ENCODE assay signal across 11 cellular contexts in genomic region chr17:48587276-48588073, GRCh38. TPM values are rescaled to one million over a fixed set of nuclear protein-coding genes. Genes with fewer than 3 reads are reported as not detected.
DNase-seq lines count a peak whose midpoint lies in the region; ATAC-seq and TF ChIP-seq lines count a peak whose summit lies in the region.
"Had no signal": no experiment of that assay in that cellular context is flagged by ENCODE, and none has a peak within 500 bp of the region (broad histone marks: within the 10 kb centered on the region; RNA-seq: fewer than 3 reads in every experiment).

No MANE protein-coding gene starts in this region.

- TF ChIP-seq POLR2A in adrenal gland (IDR thresholded peaks at IDR 0.05) (no peak), lower leg skin (IDR thresholded peaks at IDR 0.05) (no peak)

- H3K27me3 ChIP-seq in CD4-positive, CD25-positive, alpha-beta regulatory T cell (ENCODE audit: control insufficient read depth, insufficient read depth, low read length): peaks cover 54% of the 10 kb centered on the region
- no peaks in the 10 kb centered on the region for H3K27me3 ChIP-seq in adipocyte (replicated peaks; ENCODE audit: control insufficient read depth, insufficient read depth, low read length)
- H3K27me3 ChIP-seq in adrenal gland: no peaks in the 10 kb centered on the region

- H3K9me3 Mint-ChIP-seq in CD4-positive, CD25-positive, alpha-beta regulatory T cell: no peaks in the 10 kb centered on the region
- H3K9me3 Mint-ChIP-seq in naive B cell: no peaks in the 10 kb centered on the region
- H3K9me3 Mint-ChIP-seq in stimulated activated naive CD8-positive, alpha-beta T cell treated with anti-CD3 and anti-CD28 coated beads, Interleukin-15, amount 100 ng/mL, for 72 hours: no peaks in the 10 kb centered on the region

- ATAC-seq in CD4-positive, CD25-positive, alpha-beta regulatory T cell (ENCODE audit: low read depth in 2 of 2): no peak
- ATAC-seq in naive B cell (ENCODE audit: low read depth in 2 of 2): no peak
- ATAC-seq in stimulated activated naive CD8-positive, alpha-beta T cell treated with anti-CD3 and anti-CD28 coated beads, Interleukin-15, amount 100 ng/mL, for 72 hours: no peak

- intact Hi-C loops in adrenal gland (cut with DNase I) (no loop called here), lower leg skin (cut with DNase I; ENCODE audit: low total_unique reads) (no loop called here)

- DNase-seq in CD4-positive, CD25-positive, alpha-beta regulatory T cell: no peak
- DNase-seq in LHCN-M2 (ENCODE audit: low read depth) (peak; percentile 68), adipocyte (ENCODE audit: low read depth) (no peak), naive B cell (no peak), adrenal gland (no peak), dedifferentiated amniotic fluid mesenchymal stem cell (ENCODE audit: extremely low spot score) (no peak), lower leg skin (ENCODE audit: low spot score in 2 of 2) (no peak)
- no peak for DNase-seq in stimulated activated naive CD8-positive, alpha-beta T cell treated with anti-CD3 and anti-CD28 coated beads, Interleukin-15, amount 100 ng/mL, for 72 hours
- DNase-seq: activated naive CD4-positive, alpha-beta T cell treated with Interleukin-2 at 50 U/mL for 16 hours; mammary epithelial cell had no signal

- no peak overlapping the region for H3K27ac Mint-ChIP-seq in CD4-positive, CD25-positive, alpha-beta regulatory T cell
- H3K27ac Mint-ChIP-seq in naive B cell: peak overlapping the region in 5 of 6 donors; percentile 11 to 79 (median 30)
- H3K27ac Mint-ChIP-seq in stimulated activated naive CD8-positive, alpha-beta T cell treated with anti-CD3 and anti-CD28 coated beads, Interleukin-15, amount 100 ng/mL, for 72 hours: no peak overlapping the region

- TF ChIP-seq CTCF in adrenal gland (IDR thresholded peaks at IDR 0.05) (no peak), lower leg skin (IDR thresholded peaks at IDR 0.05) (no peak)

- no peak overlapping the region for H3K27ac ChIP-seq in CD4-positive, CD25-positive, alpha-beta regulatory T cell (ENCODE audit: insufficient read depth, low read length, poor library complexity, severe bottlenecking)
- peak overlapping the region in 2 of 5 donors; percentile 65 to 89 for H3K27ac ChIP-seq in adrenal gland
- H3K27ac ChIP-seq: epithelial cell of prostate had no signal

- H3K27me3 Mint-ChIP-seq in CD4-positive, CD25-positive, alpha-beta regulatory T cell: peaks cover 100% of the 10 kb centered on the region
- H3K27me3 Mint-ChIP-seq in naive B cell: peaks cover 79 to 100% (median 99%) of the 10 kb centered on the region in 3 donors
- H3K27me3 Mint-ChIP-seq in stimulated activated naive CD8-positive, alpha-beta T cell treated with anti-CD3 and anti-CD28 coated beads, Interleukin-15, amount 100 ng/mL, for 72 hours: peaks cover 100% of the 10 kb centered on the region

- peak overlapping the region; percentile 11 to 91 (median 46) for H3K4me3 Mint-ChIP-seq in CD4-positive, CD25-positive, alpha-beta regulatory T cell
- peak overlapping the region in 4 of 8 donors; percentile 23 to 70 (median 60) for H3K4me3 Mint-ChIP-seq in naive B cell
- H3K4me3 Mint-ChIP-seq in stimulated activated naive CD8-positive, alpha-beta T cell treated with anti-CD3 and anti-CD28 coated beads, Interleukin-15, amount 100 ng/mL, for 72 hours: no peak overlapping the region

- no peaks in the 10 kb centered on the region for H3K9me3 ChIP-seq in CD4-positive, CD25-positive, alpha-beta regulatory T cell (ENCODE audit: control insufficient read depth in 2 of 2, low read length in 2 of 2)
- no peaks in the 10 kb centered on the region for H3K9me3 ChIP-seq in adipocyte (ENCODE audit: control insufficient read depth, low read length)
- H3K9me3 ChIP-seq in adrenal gland (replicated peaks in 1 of 3): no peaks in the 10 kb centered on the region

- H3K4me1 Mint-ChIP-seq in CD4-positive, CD25-positive, alpha-beta regulatory T cell: peaks cover 7 to 42% (median 24%) of the 10 kb centered on the region in 4 donors
- H3K4me1 Mint-ChIP-seq in naive B cell: peaks cover 42 to 55% (median 47%) of the 10 kb centered on the region in 3 donors
- peaks cover 54% of the 10 kb centered on the region for H3K4me1 Mint-ChIP-seq in stimulated activated naive CD8-positive, alpha-beta T cell treated with anti-CD3 and anti-CD28 coated beads, Interleukin-15, amount 100 ng/mL, for 72 hours

- H3K4me3 ChIP-seq in CD4-positive, CD25-positive, alpha-beta regulatory T cell (ENCODE audit: low read depth, low read length): no peak overlapping the region
- H3K4me3 ChIP-seq in adipocyte (ENCODE audit: low read length) (no peak overlapping the region), adrenal gland (no peak overlapping the region), lower leg skin (ENCODE audit: low read depth, poor library complexity, severe bottlenecking) (no peak overlapping the region)

- WGBS in adrenal gland, 4 donors: 59 to 71% (median 63%) methylated on average over 5 of the region's 5 CpGs
- 73 to 76% methylated on average over 5 of the region's 5 CpGs for WGBS in lower leg skin, 2 donors

- no peaks in the 10 kb centered on the region for H3K36me3 Mint-ChIP-seq in CD4-positive, CD25-positive, alpha-beta regulatory T cell
- H3K36me3 Mint-ChIP-seq in naive B cell: no peaks in the 10 kb centered on the region

- peaks cover 24% of the 10 kb centered on the region for H3K4me1 ChIP-seq in CD4-positive, CD25-positive, alpha-beta regulatory T cell (ENCODE audit: control insufficient read depth, insufficient read depth, low read length, poor library complexity, severe bottlenecking)
- H3K4me1 ChIP-seq in adipocyte (ENCODE audit: control insufficient read depth, insufficient read depth, low read length) (peaks cover 40% of the 10 kb centered on the region), adrenal gland (replicated peaks in 1 of 2) (peaks cover 0 to 42% of the 10 kb centered on the region in 2 donors)

- H3K36me3 ChIP-seq in CD4-positive, CD25-positive, alpha-beta regulatory T cell (ENCODE audit: control insufficient read depth, insufficient read depth, low read length): no peaks in the 10 kb centered on the region
- H3K36me3 ChIP-seq in adipocyte (ENCODE audit: control insufficient read depth, insufficient read depth, low read length, severe bottlenecking) (peaks cover 4% of the 10 kb centered on the region), adrenal gland (replicated peaks in 1 of 2) (no peaks in the 10 kb centered on the region)

- H3K9ac ChIP-seq in adipocyte (ENCODE audit: low read length): peak overlapping the region; percentile 97

RNA-seq across cellular contexts. Expression of gene HOXB3, which starts 2.6 kb away (rescaled TPM):
- 8.1 TPM for total RNA-seq in CD4-positive, CD25-positive, alpha-beta regulatory T cell
- polyA plus RNA-seq in CD4-positive, CD25-positive, alpha-beta regulatory T cell: under 1 TPM in 2 of 4 donors, not detected in 2; 0.05 to 0.16 TPM
- total RNA-seq in LHCN-M2 (2014; rRNA removed) (9.0 and 12.1 TPM in 2 replicates), adrenal gland (10 to 100 TPM in 4 of 8 donors, 1 to 10 TPM in 4; 2.3 to 18.8 (median 8.8) TPM), lower leg skin (10 to 100 TPM in 1 of 4 donors, 1 to 10 TPM in 2, under 1 TPM in 1; 0.97 to 14.1 (median 3.9) TPM)
- 6.4 TPM for polyA plus RNA-seq in LHCN-M2 (2012)
- polyA plus RNA-seq in naive B cell (ENCODE audit: low read depth in 6 of 6) (under 1 TPM in 1 of 6 donors, not detected in 5; 0.05 TPM), adrenal gland (10 to 100 TPM in 2 of 3 donors, 1 to 10 TPM in 1; 3.3 to 28.8 (median 11.4) TPM)

RNA-seq across cellular contexts. Expression of gene HOXB5, which starts 6.1 kb away (rescaled TPM):
- not detected for total RNA-seq in CD4-positive, CD25-positive, alpha-beta regulatory T cell
- polyA plus RNA-seq in CD4-positive, CD25-positive, alpha-beta regulatory T cell: not detected
- total RNA-seq in LHCN-M2 (2014; rRNA removed) (0.90 and 1.8 TPM in 2 replicates), adrenal gland (1 to 10 TPM in 6 of 8 donors, under 1 TPM in 2; 0.12 to 4.8 (median 2.7) TPM), lower leg skin (under 1 TPM in 2 of 4 donors, not detected in 2; 0.15 to 0.55 TPM)
- polyA plus RNA-seq in LHCN-M2 (2012): 3.5 TPM
- polyA plus RNA-seq in naive B cell (ENCODE audit: low read depth in 6 of 6) (not detected), adrenal gland (10 to 100 TPM in 1 of 3 donors, 1 to 10 TPM in 2; 4.2 to 10.5 (median 5.6) TPM)
- total RNA-seq: mammary epithelial cell had no signal
- polyA plus RNA-seq: mammary epithelial cell had no signal

RNA-seq across cellular contexts. Expression of gene HOXB4, which starts 9.3 kb away (rescaled TPM):
- total RNA-seq in CD4-positive, CD25-positive, alpha-beta regulatory T cell: 2.9 TPM
- under 1 TPM in 2 of 4 donors, not detected in 2; 0.16 to 0.18 TPM for polyA plus RNA-seq in CD4-positive, CD25-positive, alpha-beta regulatory T cell
- 5.2 and 5.5 TPM in 2 replicates for total RNA-seq in LHCN-M2 (2014; rRNA removed)
- 4.3 TPM for polyA plus RNA-seq in LHCN-M2 (2012)
- polyA plus RNA-seq in naive B cell (ENCODE audit: low read depth in 6 of 6): under 1 TPM in 2 of 6 donors, not detected in 4; 0.07 to 0.25 TPM
- 1 to 10 TPM; 1.7 to 9.8 (median 3.3) TPM for total RNA-seq in adrenal gland
- polyA plus RNA-seq in adrenal gland: 1 to 10 TPM; 3.1 to 4.7 (median 4.5) TPM
- 1 to 10 TPM in 2 of 4 donors, under 1 TPM in 2; 0.42 to 2.9 (median 1.4) TPM for total RNA-seq in lower leg skin

RNA-seq across cellular contexts. Expression of gene HOXB6, which starts 17.3 kb away (rescaled TPM):
- total RNA-seq in CD4-positive, CD25-positive, alpha-beta regulatory T cell: not detected
- not detected for polyA plus RNA-seq in CD4-positive, CD25-positive, alpha-beta regulatory T cell
- total RNA-seq in LHCN-M2 (2014; rRNA removed) (21.5 and 24.9 TPM in 2 replicates), adrenal gland (10 to 100 TPM in 6 of 8 donors, 1 to 10 TPM in 2; 6.3 to 20.3 (median 12.4) TPM), lower leg skin (1 to 10 TPM in 1 of 4 donors, under 1 TPM in 3; 0.27 to 4.6 (median 0.45) TPM)
- 15.6 TPM for polyA plus RNA-seq in LHCN-M2 (2012)
- polyA plus RNA-seq in naive B cell (ENCODE audit: low read depth in 6 of 6) (not detected), adrenal gland (10 to 100 TPM; 10.9 to 23.1 (median 11.9) TPM)

RNA-seq across cellular contexts. Expression of gene HOXB7, which starts 23.3 kb away (rescaled TPM):
- 2.1 TPM for total RNA-seq in CD4-positive, CD25-positive, alpha-beta regulatory T cell
- 1 to 10 TPM in 3 of 4 donors, under 1 TPM in 1; 0.77 to 7.2 (median 2.1) TPM for polyA plus RNA-seq in CD4-positive, CD25-positive, alpha-beta regulatory T cell
- total RNA-seq in LHCN-M2 (2014; rRNA removed): 26.9 and 37.3 TPM in 2 replicates
- 34.1 TPM for polyA plus RNA-seq in LHCN-M2 (2012)
- under 1 TPM in 2 of 6 donors, not detected in 4; 0.24 to 0.58 TPM for polyA plus RNA-seq in naive B cell (ENCODE audit: low read depth in 6 of 6)
- total RNA-seq in adrenal gland: 10 to 100 TPM in 5 of 8 donors, 1 to 10 TPM in 3; 8.1 to 16.7 (median 11.7) TPM
- 10 to 100 TPM; 20.3 to 27.0 (median 24.4) TPM for polyA plus RNA-seq in adrenal gland
- total RNA-seq in lower leg skin: 10 to 100 TPM in 1 of 4 donors, 1 to 10 TPM in 3; 1.3 to 11.5 (median 5.3) TPM
- total RNA-seq: mammary epithelial cell had no signal

Comparison
In these comparisons a context has a peak if more than half of its experiments do, and no peak if none do; other contexts are left out.
1. H3K27ac Mint-ChIP-seq: peak in naive B cell (5 of 6); none in CD4-positive, CD25-positive, alpha-beta regulatory T cell (0 of 3) and stimulated activated naive CD8-positive, alpha-beta T cell treated with anti-CD3 and anti-CD28 coated beads, Interleukin-15, amount 100 ng/mL, for 72 hours (0 of 2).
2. H3K4me3 Mint-ChIP-seq: peak in CD4-positive, CD25-positive, alpha-beta regulatory T cell (4 of 4); none in stimulated activated naive CD8-positive, alpha-beta T cell treated with anti-CD3 and anti-CD28 coated beads, Interleukin-15, amount 100 ng/mL, for 72 hours (0 of 2).